In the genomic region with DNA sequence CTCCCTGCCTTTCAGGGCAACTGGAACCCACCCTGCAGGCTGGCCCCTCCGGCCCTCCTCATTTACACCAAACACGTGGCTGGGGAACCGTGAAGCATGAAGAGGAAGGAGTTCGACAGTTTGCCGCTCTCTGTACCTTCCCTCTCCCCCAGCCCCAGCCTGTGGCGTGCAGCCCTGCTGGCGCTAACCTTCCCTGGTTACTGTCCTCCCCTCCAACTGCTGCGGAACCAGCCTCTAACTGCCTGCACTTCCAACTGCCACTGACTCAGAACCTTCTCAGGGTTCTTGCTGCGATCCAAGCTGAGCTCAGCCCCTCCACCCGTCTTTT, we compare ENCODE assay signal across 25 cellular contexts. TPM values are rescaled to one million over a fixed set of nuclear protein-coding genes. Genes with fewer than 3 reads are reported as not detected.
DNase-seq lines count a peak whose midpoint lies in the region; ATAC-seq, FAIRE-seq and TF ChIP-seq lines count a peak whose summit lies in the region.
"Had no signal": no experiment of that assay in that cellular context is flagged by ENCODE, and none has a peak within 500 bp of the region (broad histone marks: within the 10 kb centered on the region; RNA-seq: fewer than 3 reads in every experiment).

No MANE protein-coding gene starts in this region.

- H3K27me3 ChIP-seq in mammary epithelial cell (ENCODE audit: insufficient read depth, low read length), result no peaks in the 10 kb centered on the region
- H3K27me3 ChIP-seq in breast epithelium, result peaks cover 0 to 9% of the 10 kb centered on the region in 2 donors
- H3K27me3 ChIP-seq in H1 (replicated peaks in 1 of 4; ENCODE audit: control insufficient read depth in 3 of 4, extremely low read depth in 1 of 4, insufficient read depth in 3 of 4, low read length in 3 of 4), result no peaks in the 10 kb centered on the region; a peak in 2 of 7 replicates
- no peaks in the 10 kb centered on the region for H3K27me3 ChIP-seq in mesendoderm (ENCODE audit: insufficient read depth, low read length, poor library complexity)
- H3K27me3 ChIP-seq: BLaER1 treated with 17β-estradiol and CSF1 and Interleukin-3, amounts not matched to agents 10 nM and 100 nM had no signal

- H3K36me3 ChIP-seq in mammary epithelial cell (ENCODE audit: insufficient read depth, low read length) (no peaks in the 10 kb centered on the region), breast epithelium (no peaks in the 10 kb centered on the region), H1 (ENCODE audit: control insufficient read depth in 2 of 4, insufficient read depth in 4 of 4, low read length in 3 of 4) (no peaks in the 10 kb centered on the region), mesendoderm (ENCODE audit: control insufficient read depth, insufficient read depth, low read length) (no peaks in the 10 kb centered on the region)
- H3K36me3 ChIP-seq: BLaER1 treated with 17β-estradiol and CSF1 and Interleukin-3, amounts not matched to agents 10 nM and 100 nM; HAP-1; SJSA1 had no signal

- H3K9ac ChIP-seq in mammary epithelial cell (ENCODE audit: insufficient read depth, low read length) (no peak overlapping the region), H1 (replicated peaks in 1 of 4; ENCODE audit: extremely low read depth in 1 of 4, low read depth in 3 of 4, low read length in 3 of 4) (no peak overlapping the region), mesendoderm (ENCODE audit: low read length) (no peak overlapping the region)
- H3K9ac ChIP-seq: BLaER1 treated with 17β-estradiol and CSF1 and Interleukin-3, amounts not matched to agents 10 nM and 100 nM had no signal

- BruUV-seq in mammary epithelial cell (replicated peaks; lab: Mats Ljungman, UMichigan), result no TSS peak

- in situ Hi-C loops in mammary epithelial cell (cut with MboI; ENCODE audit: low sequenced_read_pairs in 2 of 2), result loop anchor here (25.0 kb wide), 3 partner anchors 192 to 367 kb away; a partner anchor contains a TSS

- no peak overlapping the region for H4K8ac ChIP-seq in H1 (ENCODE audit: extremely low read depth, insufficient read depth, low read length)
- no peak overlapping the region for H4K8ac ChIP-seq in mesendoderm (ENCODE audit: low read depth, low read length)

- TF ChIP-seq CTCF in mammary epithelial cell (conservative IDR thresholded peaks at IDR 0.05 in 1 of 2, IDR thresholded peaks at IDR 0.05 in 1 of 2; ENCODE audit: extremely low read depth in 1 of 2, insufficient read depth in 1 of 2, low read depth in 1 of 2, low read length in 2 of 2), result no peak
- TF ChIP-seq CTCF in breast epithelium (IDR thresholded peaks at IDR 0.05), result no peak
- TF ChIP-seq CTCF in H1 (IDR thresholded peaks at IDR 0.05; ENCODE audit: control extremely low read depth in 1 of 3, insufficient read depth in 1 of 3, low read depth in 1 of 3, low read length in 3 of 3), result no peak

- POLR2A ChIA-PET in H1 (lab: Charles Lee; ENCODE audit: partially characterized antibody), result no interaction called here

- H3K4me3 ChIP-seq in mammary epithelial cell (replicated peaks in 1 of 3; ENCODE audit: insufficient read depth in 1 of 3, low read depth in 2 of 3, low read length in 3 of 3) (no peak overlapping the region), breast epithelium (no peak overlapping the region), H1 (ENCODE audit: extremely low read depth in 1 of 4, insufficient read depth in 2 of 4, low read depth in 3 of 4, low read length in 4 of 4) (no peak overlapping the region), mesendoderm (ENCODE audit: low read length) (no peak overlapping the region)
- H3K4me3 ChIP-seq: BLaER1 treated with 17β-estradiol and CSF1 and Interleukin-3, amounts not matched to agents 10 nM and 100 nM; HAP-1; SJSA1 had no signal

- H3K23me2 ChIP-seq in H1 (ENCODE audit: low read depth, low read length), result no peaks in the 10 kb centered on the region

- no peak for ATAC-seq in HG02588 (IDR thresholded peaks at IDR 0.05; ENCODE audit: unreplicated experiment)
- ATAC-seq in GM19452 (IDR thresholded peaks at IDR 0.05; ENCODE audit: unreplicated experiment), result no peak
- ATAC-seq: PC-3 had no signal

- H4K5ac ChIP-seq in H1 (ENCODE audit: insufficient read length, low read depth, low read length) (no peak overlapping the region), mesendoderm (ENCODE audit: low read length) (no peak overlapping the region)

- H2BK5ac ChIP-seq in H1 (ENCODE audit: low read depth, low read length) (no peak overlapping the region), mesendoderm (ENCODE audit: low read length) (no peak overlapping the region)

- H3K23ac ChIP-seq in H1 (ENCODE audit: insufficient read length), result no peak overlapping the region
- H3K23ac ChIP-seq in mesendoderm (ENCODE audit: low read length), result no peak overlapping the region

- no peak for TF ChIP-seq RAD21 in H1 (IDR thresholded peaks at IDR 0.05 in 1 of 2, conservative IDR thresholded peaks at IDR 0.05 in 1 of 2; ENCODE audit: low read depth in 2 of 2, low read length in 2 of 2)

- H3K4me2 ChIP-seq in mammary epithelial cell (ENCODE audit: insufficient read depth, low read depth, low read length), result peak overlapping the region; percentile 80
- H3K4me2 ChIP-seq in H1 (ENCODE audit: insufficient read depth in 1 of 2, low read depth in 2 of 2, low read length in 2 of 2), result no peak overlapping the region
- no peak overlapping the region for H3K4me2 ChIP-seq in mesendoderm (ENCODE audit: low read length)

- DNase-seq in mammary epithelial cell, result no peak
- DNase-seq in breast epithelium (ENCODE audit: low spot score in 2 of 2), result no peak
- DNase-seq in H1 (ENCODE audit: low read depth in 1 of 2, low spot score in 2 of 2), result no peak
- DNase-seq in mesendoderm, result no peak
- DNase-seq in NCI-H1930 (lab: John Stamatoyannopoulos, UW), result no peak
- DNase-seq in GM19239 (ENCODE audit: insufficient read length, low spot score), result no peak
- DNase-seq: 8988T; Caco-2; CD4-positive, alpha-beta T cell; GF-D8; HFFc6; NCI-H1048; NCI-H1436; NCI-H446; NCI-H524 treated with DMSO at 0.1 percent for 48 hours; NCI-H774; NK-92 treated with Interleukin-12 subunit alpha and Interleukin-12 subunit beta, amount 100 ng/mL, for 24 hours; PC-3; Right ventricle myocardium superior had no signal

- H2AFZ ChIP-seq in mammary epithelial cell (ENCODE audit: low read depth, low read length) (peak overlapping the region; percentile 95), H1 (ENCODE audit: low read length) (peak overlapping the region; percentile 93; the same call in 1 of the 2 replicates)

- TF ChIP-seq POLR2A in breast epithelium (IDR thresholded peaks at IDR 0.05) (no peak), H1 (IDR thresholded peaks at IDR 0.05; ENCODE audit: control extremely low read depth in 1 of 2, low read depth in 2 of 2, low read length in 2 of 2) (no peak)

- H3K79me2 ChIP-seq in mammary epithelial cell (ENCODE audit: insufficient read depth, low read length), result no peaks in the 10 kb centered on the region
- H3K79me2 ChIP-seq in H1 (ENCODE audit: control insufficient read depth in 1 of 2, insufficient read depth in 2 of 2, low read length in 2 of 2), result no peaks in the 10 kb centered on the region
- no peaks in the 10 kb centered on the region for H3K79me2 ChIP-seq in mesendoderm (ENCODE audit: control insufficient read depth, insufficient read depth, low read length)

- no peak overlapping the region for H4K91ac ChIP-seq in H1 (replicated peaks; ENCODE audit: insufficient read length, low read length)

- no peak overlapping the region for H2BK12ac ChIP-seq in H1 (ENCODE audit: low read depth, low read length)

- H3K79me1 ChIP-seq in H1 (ENCODE audit: low read depth, low read length) (no peaks in the 10 kb centered on the region), mesendoderm (ENCODE audit: low read length) (no peaks in the 10 kb centered on the region)

- dilution Hi-C loops in mammary epithelial cell (cut with HindIII; ENCODE audit: low sequenced_read_pairs), result loop anchor here (5.0 kb wide), 1 partner anchor 62 kb away; no protein-coding TSS in a partner anchor

- no peaks in the 10 kb centered on the region for H4K20me1 ChIP-seq in mammary epithelial cell (ENCODE audit: insufficient read depth, low read length)
- no peaks in the 10 kb centered on the region for H4K20me1 ChIP-seq in H1 (replicated peaks in 1 of 2; ENCODE audit: control insufficient read depth in 1 of 2, insufficient read depth in 2 of 2, low read length in 2 of 2)
- H4K20me1 ChIP-seq: BLaER1 treated with 17β-estradiol and CSF1 and Interleukin-3, amounts not matched to agents 10 nM and 100 nM had no signal

- H2AK5ac ChIP-seq in H1 (ENCODE audit: low read depth, low read length), result no peak overlapping the region
- no peak overlapping the region for H2AK5ac ChIP-seq in mesendoderm (ENCODE audit: low read length)

- CTCF ChIA-PET in mammary epithelial cell (lab: Charles Lee; ENCODE audit: low non-redundant PET), result no interaction called here
- CTCF ChIA-PET in H1 (lab: Charles Lee; ENCODE audit: partially characterized antibody), result interaction anchor here (1.0 to 2.9 kb wide), 4 partner anchors 15 to 63 kb away, joined by 3 to 15 read pairs (median 4); no protein-coding TSS in a partner anchor

- H2BK15ac ChIP-seq in H1 (ENCODE audit: low read length), result no peak overlapping the region
- no peak overlapping the region for H2BK15ac ChIP-seq in mesendoderm (replicated peaks; ENCODE audit: low read depth)

- H3K4me1 ChIP-seq in mammary epithelial cell (ENCODE audit: insufficient read depth, low read length), result peaks cover 16% of the 10 kb centered on the region
- no peaks in the 10 kb centered on the region for H3K4me1 ChIP-seq in breast epithelium
- no peaks in the 10 kb centered on the region; a peak in 2 of 7 replicates for H3K4me1 ChIP-seq in H1 (replicated peaks in 1 of 4; ENCODE audit: control insufficient read depth in 3 of 4, insufficient read depth in 4 of 4, low read length in 3 of 4)
- H3K4me1 ChIP-seq in mesendoderm (ENCODE audit: control insufficient read depth, low read depth, low read length), result peaks cover 6% of the 10 kb centered on the region
- H3K4me1 ChIP-seq: HAP-1, SJSA1 had no signal

- no peak for TF ChIP-seq EP300 in H1 (IDR thresholded peaks at IDR 0.05; ENCODE audit: borderline replicate concordance in 1 of 2, low read depth in 2 of 2, low read length in 2 of 2)

- intact Hi-C loops in mammary epithelial cell (cut with micrococcal nuclease), result no loop called here
- intact Hi-C loops in breast epithelium (cut with DNase I; ENCODE audit: low total_unique reads), result no loop called here

- 66% methylated on average over 7 of the region's 10 CpGs for WGBS in mammary epithelial cell (ENCODE audit: low coverage, missing lambda C conversion rate)
- WGBS in H1 (ENCODE audit: extremely low coverage in 1 of 2, insufficient coverage in 1 of 2, insufficient read length in 1 of 2, insufficient replicate concordance in 2 of 2, low coverage in 1 of 2, low lambda C conversion rate in 2 of 2, missing lambda C conversion rate in 1 of 2), 2 experiments, result 81% methylated on average over 10 of the region's 10 CpGs; no CpG with 5 or more reads in 1 of the 2 experiments
- WGBS in mesendoderm (ENCODE audit: extremely low coverage, insufficient coverage, low lambda C conversion rate), result no CpG with 5 or more reads among the region's 10 CpGs

- H3K18ac ChIP-seq in H1 (ENCODE audit: extremely low read depth, low read length), result peak overlapping the region; percentile 15; the same call in 1 of the 2 replicates
- no peak overlapping the region for H3K18ac ChIP-seq in mesendoderm (ENCODE audit: low read length)

- H3K14ac ChIP-seq in H1 (ENCODE audit: insufficient read length), result no peak overlapping the region

- H3K9me3 ChIP-seq in mammary epithelial cell (replicated peaks; ENCODE audit: insufficient read depth, low read length) (no peaks in the 10 kb centered on the region), breast epithelium (no peaks in the 10 kb centered on the region), H1 (ENCODE audit: insufficient read depth in 2 of 2, low read depth in 1 of 2, low read length in 1 of 2) (no peaks in the 10 kb centered on the region)
- H3K9me3 ChIP-seq: BLaER1 treated with 17β-estradiol and CSF1 and Interleukin-3, amounts not matched to agents 10 nM and 100 nM; Caco-2; HAP-1; SJSA1 had no signal

- H3K56ac ChIP-seq in H1 (replicated peaks; ENCODE audit: insufficient read length, low read depth, low read length) (no peak overlapping the region), mesendoderm (ENCODE audit: low read length) (peak overlapping the region; percentile 15)

- H2BK120ac ChIP-seq in H1 (replicated peaks; ENCODE audit: low read depth, low read length) (no peak overlapping the region), mesendoderm (ENCODE audit: low read depth, low read length) (no peak overlapping the region)

- no peak overlapping the region for H2BK20ac ChIP-seq in H1 (ENCODE audit: low read length)

- FAIRE-seq in H1 (lab: Jason Lieb, UNC) (no peak), GM19239 (lab: Jason Lieb, UNC) (no peak)
- FAIRE-seq: GM12891 had no signal

- H3K27ac ChIP-seq in mammary epithelial cell (ENCODE audit: insufficient read depth, low read depth, low read length), result no peak overlapping the region
- H3K27ac ChIP-seq in breast epithelium, result no peak overlapping the region
- no peak overlapping the region for H3K27ac ChIP-seq in H1 (ENCODE audit: low read depth, low read length)
- no peak overlapping the region for H3K27ac ChIP-seq in mesendoderm (ENCODE audit: low read depth, low read length)
- H3K27ac ChIP-seq: BLaER1 treated with 17β-estradiol and CSF1 and Interleukin-3, amounts not matched to agents 10 nM and 100 nM; SJSA1 had no signal

- no peak overlapping the region for H3K4ac ChIP-seq in H1 (replicated peaks; ENCODE audit: insufficient read length, low read depth, low read length)
- no peak overlapping the region for H3K4ac ChIP-seq in mesendoderm (ENCODE audit: low read depth, low read length)

RNA-seq across cellular contexts. Expression of a gene that starts 19.2 kb away (rescaled TPM):
- 10 to 100 TPM; 35.0 to 40.8 TPM for total RNA-seq in mammary epithelial cell
- 19.5 TPM for polyA plus RNA-seq in mammary epithelial cell
- polyA minus RNA-seq in mammary epithelial cell, result 108 TPM
- 10 to 100 TPM in 1 of 3 donors, 1 to 10 TPM in 2; 6.6 to 15.4 (median 7.5) TPM for total RNA-seq in breast epithelium
- 18.2 and 18.3 TPM in 2 replicates for total RNA-seq in H1 (2021; fragmentation: NEBNext Ultra II Directional; extraction: Animal tissue kit (Norgen Biotek cat#: 25700))
- 13.2 and 13.5 TPM in 2 replicates for polyA plus RNA-seq in H1 (2011; rRNA removed)
- polyA plus RNA-seq in H1 (2011; cell fraction: cytosol; rRNA removed), result 10.1 TPM
- polyA plus RNA-seq in H1 (2011; cell fraction: nucleus; rRNA removed), result 18.1 TPM
- 13.4 to 17.5 TPM (median 15.0 TPM) in 4 replicates for polyA plus RNA-seq in H1 (2012, experiment 1 of 2)
- 4.5 TPM for polyA plus RNA-seq in H1 (2012, experiment 2 of 2)
- 11.1 TPM for polyA plus RNA-seq in H1 (2013, experiment 1 of 2)
- 10.5 TPM for polyA plus RNA-seq in H1 (2013, experiment 2 of 2)
- polyA minus RNA-seq in H1 (2011; rRNA and poly(A)+ RNA removed), result 17.7 and 43.0 TPM in 2 replicates
- 16.5 TPM for polyA minus RNA-seq in H1 (2011; cell fraction: cytosol; rRNA and poly(A)+ RNA removed)
- polyA minus RNA-seq in H1 (2011; cell fraction: nucleus; rRNA and poly(A)+ RNA removed), result 24.4 TPM
- polyA plus RNA-seq in mesendoderm (2013, experiment 1 of 2), result 26.7 TPM
- 26.8 TPM for polyA plus RNA-seq in mesendoderm (2013, experiment 2 of 2)
